ENCODE assay signal across 13 cellular contexts in genomic region chr14:105931808-105932483, GRCh38.
DNase-seq lines count a peak whose midpoint lies in the region; ATAC-seq and TF ChIP-seq lines count a peak whose summit lies in the region.
"Had no signal": no experiment of that assay in that cellular context is flagged by ENCODE, and none has a peak within 500 bp of the region (broad histone marks: within the 10 kb centered on the region; RNA-seq: fewer than 3 reads in every experiment).

No MANE protein-coding gene starts in this region.

- no TSS peak for BruUV-seq in PC-3 (replicated peaks; lab: Mats Ljungman, UMichigan)

- H3K27me3 ChIP-seq in SK-N-SH (ENCODE audit: insufficient read depth): no peaks in the 10 kb centered on the region
- peaks cover 15% of the 10 kb centered on the region; the same call in 1 of the 2 replicates for H3K27me3 ChIP-seq in PC-3 (ENCODE audit: low read length)
- no peaks in the 10 kb centered on the region for H3K27me3 ChIP-seq in MM.1S (replicated peaks; ENCODE audit: insufficient read depth, low read length)
- H3K27me3 ChIP-seq: sigmoid colon had no signal

- intact Hi-C loops in PC-3 (cut with micrococcal nuclease) (no loop called here), Right ventricle myocardium inferior (cut with DNase I) (no loop called here)

- POLR2A ChIA-PET in SK-N-SH (lab: Yijun Ruan, JAX): no interaction called here
- POLR2A ChIA-PET in PC-3 (lab: Charles Lee; ENCODE audit: unreplicated experiment): no interaction called here

- peak; percentile 86 for TF ChIP-seq RAD21 in SK-N-SH (IDR thresholded peaks at IDR 0.05; ENCODE audit: low read length)

- H2AFZ ChIP-seq in SK-N-SH (ENCODE audit: low read depth) (no peak overlapping the region), PC-3 (ENCODE audit: low read length) (no peak overlapping the region), MM.1S (ENCODE audit: low read length) (no peak overlapping the region)

- H3K4me2 ChIP-seq in SK-N-SH (no peak overlapping the region), PC-3 (ENCODE audit: low read length) (no peak overlapping the region), MM.1S (ENCODE audit: low read depth, low read length) (no peak overlapping the region)

- no peaks in the 10 kb centered on the region for H4K20me1 ChIP-seq in SK-N-SH (ENCODE audit: insufficient read depth)
- no peaks in the 10 kb centered on the region for H4K20me1 ChIP-seq in PC-3 (ENCODE audit: low read length)
- no peaks in the 10 kb centered on the region for H4K20me1 ChIP-seq in MM.1S (ENCODE audit: insufficient read depth, low read length)

- ATAC-seq in SK-N-SH treated with all-trans-retinoic acid at 6 μM for 48 hours (no peak; the same call in 2 of the 3 replicates), PC-3 (no peak), GM18868 (IDR thresholded peaks at IDR 0.05; ENCODE audit: unreplicated experiment) (no peak), Right ventricle myocardium inferior (no peak)
- ATAC-seq: gastrocnemius medialis; naive thymus-derived CD4-positive, alpha-beta T cell had no signal

- WGBS in SK-N-SH (ENCODE audit: low lambda C conversion rate): 10% methylated on average over 13 of the region's 13 CpGs

- H3K36me3 ChIP-seq in SK-N-SH (replicated peaks in 1 of 2; ENCODE audit: control insufficient read depth in 1 of 2, insufficient read depth in 2 of 2, low read length in 1 of 2) (no peaks in the 10 kb centered on the region), PC-3 (ENCODE audit: low read depth, low read length) (no peaks in the 10 kb centered on the region), MM.1S (replicated peaks; ENCODE audit: insufficient read depth, low read length) (no peaks in the 10 kb centered on the region)
- H3K36me3 ChIP-seq: gastrocnemius medialis, sigmoid colon had no signal

- H3K4me1 ChIP-seq in SK-N-SH (ENCODE audit: control insufficient read depth in 1 of 2, insufficient read depth in 2 of 2, low read depth in 1 of 2, low read length in 1 of 2): peaks cover 0 to 19% of the 10 kb centered on the region in 2 experiments; a peak in 1 of 4 replicates
- H3K4me1 ChIP-seq in PC-3 (ENCODE audit: insufficient read depth, low read length): no peaks in the 10 kb centered on the region
- H3K4me1 ChIP-seq in MM.1S (ENCODE audit: low read length): no peaks in the 10 kb centered on the region
- H3K4me1 ChIP-seq: gastrocnemius medialis, sigmoid colon had no signal

- H3K27ac ChIP-seq in SK-N-SH (ENCODE audit: low read depth in 2 of 2, low read length in 1 of 2) (no peak overlapping the region), PC-3 (ENCODE audit: low read length) (no peak overlapping the region), MM.1S (ENCODE audit: low read length) (no peak overlapping the region)
- H3K27ac ChIP-seq: gastrocnemius medialis, sigmoid colon had no signal

- DNase-seq in SK-N-SH: peak; percentile 83
- DNase-seq in GM20000 (ENCODE audit: low spot score): peak; percentile 21
- peak; percentile 11 for DNase-seq in PC-3
- DNase-seq in islet precursor cell: peak; percentile 10
- DNase-seq in Right ventricle myocardium inferior (ENCODE audit: missing footprints): no peak
- DNase-seq in MM.1S: no peak
- DNase-seq: gastrocnemius medialis; kidney glomerular epithelial cell; naive thymus-derived CD4-positive, alpha-beta T cell; SHP77 treated with DMSO at 0.1 percent for 48 hours; sigmoid colon had no signal

- H3K9me3 ChIP-seq in SK-N-SH (no peaks in the 10 kb centered on the region), PC-3 (ENCODE audit: low read length) (peaks cover 4% of the 10 kb centered on the region; the same call in 1 of the 2 replicates), MM.1S (replicated peaks; ENCODE audit: insufficient read depth, low read length) (no peaks in the 10 kb centered on the region)
- H3K9me3 ChIP-seq: gastrocnemius medialis had no signal

- TF ChIP-seq CTCF in SK-N-SH (IDR thresholded peaks at IDR 0.05) (no peak), GM20000 (IDR thresholded peaks at IDR 0.05; ENCODE audit: extremely low read depth, missing control alignments) (no peak), PC-3 (conservative IDR thresholded peaks at IDR 0.05; ENCODE audit: low read depth, low read length) (peak; percentile 28; the same call in 1 of the 2 replicates), MM.1S (IDR thresholded peaks at IDR 0.05; ENCODE audit: low read length) (no peak)

- no peak for TF ChIP-seq EP300 in SK-N-SH (IDR thresholded peaks at IDR 0.05; ENCODE audit: borderline replicate concordance in 1 of 2, low read depth in 1 of 2, low read length in 1 of 2)

- H3K9ac ChIP-seq in SK-N-SH: no peak overlapping the region
- no peak overlapping the region for H3K9ac ChIP-seq in PC-3 (ENCODE audit: low read length)
- H3K9ac ChIP-seq in MM.1S (ENCODE audit: low read length): no peak overlapping the region

- CTCF ChIA-PET in SK-N-SH (lab: Yijun Ruan, JAX) (interaction anchor here (0.6 to 5.8 kb wide), 7 partner anchors 12 to 257 kb away, joined by 3 to 54 read pairs (median 4); no protein-coding TSS in a partner anchor), PC-3 (lab: Charles Lee) (no interaction called here)

- H3K79me2 ChIP-seq in SK-N-SH (ENCODE audit: insufficient read depth) (no peaks in the 10 kb centered on the region), PC-3 (ENCODE audit: low read length) (no peaks in the 10 kb centered on the region), MM.1S (ENCODE audit: low read length) (no peaks in the 10 kb centered on the region)

- H3F3A ChIP-seq in SK-N-SH (replicated peaks; ENCODE audit: insufficient read depth) (no peaks in the 10 kb centered on the region), PC-3 (ENCODE audit: low read length, unreplicated experiment) (no peaks in the 10 kb centered on the region), MM.1S (ENCODE audit: insufficient read depth, low read length) (no peaks in the 10 kb centered on the region)

- no peak overlapping the region for H3K4me3 ChIP-seq in SK-N-SH (ENCODE audit: low read depth in 2 of 2, low read length in 1 of 2)
- H3K4me3 ChIP-seq in PC-3 (ENCODE audit: low read length): no peak overlapping the region
- no peak overlapping the region for H3K4me3 ChIP-seq in MM.1S (ENCODE audit: low read length)
- H3K4me3 ChIP-seq: gastrocnemius medialis, sigmoid colon had no signal

- H3K9me2 ChIP-seq in SK-N-SH: no peaks in the 10 kb centered on the region
- no peaks in the 10 kb centered on the region for H3K9me2 ChIP-seq in PC-3 (replicated peaks; ENCODE audit: low read length)
- no peaks in the 10 kb centered on the region for H3K9me2 ChIP-seq in MM.1S (replicated peaks; ENCODE audit: insufficient read depth, low read length)

TF ChIP-seq in SK-N-SH, 30 proteins besides CTCF, POLR2A, EP300 and RAD21:
- no peak for TF ChIP-seq TEAD4 (IDR thresholded peaks at IDR 0.05; ENCODE audit: borderline replicate concordance, insufficient read depth)
- TF ChIP-seq SMC3 (IDR thresholded peaks at IDR 0.05; ENCODE audit: low read depth, low read length): peak; percentile 63

TF ChIP-seq in SK-N-SH treated with all-trans-retinoic acid at 6 μM for 48 hours, 23 proteins besides CTCF, POLR2A, EP300 and RAD21:
- TF ChIP-seq PPARA (CRISPR knock-in tag; IDR thresholded peaks at IDR 0.05; ENCODE audit: borderline replicate concordance) (no peak), ZNF8 (CRISPR knock-in tag; IDR thresholded peaks at IDR 0.05) (no peak), BACH2 (CRISPR knock-in tag; IDR thresholded peaks at IDR 0.05; ENCODE audit: borderline replicate concordance) (no peak), CSRNP3 (CRISPR knock-in tag; IDR thresholded peaks at IDR 0.05) (no peak)

Comparison
In these comparisons a context has a peak if more than half of its experiments do, and no peak if none do; other contexts are left out.
1. DNase-seq: peak in SK-N-SH (single experiment), GM20000 (single experiment), PC-3 (single experiment) and islet precursor cell (single experiment); none in Right ventricle myocardium inferior (single experiment) and MM.1S (single experiment).